ENCODE assay signal across 8 cellular contexts in the genomic region with DNA sequence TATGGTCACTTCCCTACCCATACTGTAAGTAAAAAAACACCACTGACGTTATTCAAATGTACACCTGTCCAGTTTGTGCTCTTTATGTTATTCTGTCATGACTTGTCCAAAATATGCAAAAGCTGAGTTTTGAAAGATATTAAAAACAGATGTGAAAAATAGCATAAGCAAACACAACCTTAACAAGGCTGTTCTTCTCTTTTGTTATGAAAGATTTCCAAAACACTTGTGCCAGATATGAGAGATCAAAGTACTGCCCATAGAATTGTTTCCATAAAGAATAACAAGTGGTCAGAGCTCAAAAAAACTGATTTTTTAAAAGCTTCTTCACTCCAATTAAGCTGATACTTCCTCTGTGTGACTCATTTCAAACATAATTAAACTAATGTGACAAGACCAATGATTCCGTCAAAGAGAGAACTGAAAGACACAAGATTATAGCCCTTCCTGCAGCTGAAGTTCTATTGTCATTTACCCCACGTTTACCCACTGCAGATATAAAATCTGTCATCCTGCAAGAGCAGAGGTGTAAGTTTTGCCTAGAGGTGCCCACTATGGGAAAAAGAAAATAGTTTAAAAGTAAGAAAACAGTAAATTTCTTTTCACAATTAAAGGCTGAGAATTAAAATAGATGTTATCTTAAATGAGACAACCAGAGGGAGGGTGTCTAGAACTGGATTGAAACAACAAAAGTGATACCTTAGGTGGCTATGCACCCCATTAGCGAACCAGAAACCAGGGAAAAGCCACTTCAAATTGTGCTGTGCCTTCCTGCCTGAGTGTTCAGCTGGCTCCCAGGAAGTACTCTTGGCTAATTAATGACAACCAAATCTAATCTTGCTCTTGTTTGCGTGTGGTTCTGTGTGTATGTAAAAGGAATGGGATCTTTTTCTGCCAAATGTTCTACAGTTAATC. TPM values are rescaled to one million over a fixed set of nuclear protein-coding genes. Genes with fewer than 3 reads are reported as not detected.
A peak's percentile ranks its signal among the peaks of the same experiment; 100 is the strongest.
DNase-seq lines count a peak whose midpoint lies in the region; ATAC-seq and TF ChIP-seq lines count a peak whose summit lies in the region.

No MANE protein-coding gene starts in this region.

- H2BK15ac ChIP-seq in H9 (ENCODE audit: low read depth, low read length): no peak overlapping the region

- H3K4me1 ChIP-seq in body of pancreas (peaks cover 59% of the 10 kb centered on the region), thyroid gland (no peaks in the 10 kb centered on the region), H9 (ENCODE audit: insufficient read depth, low read length) (no peaks in the 10 kb centered on the region)

- TF ChIP-seq POLR2A in body of pancreas (IDR thresholded peaks at IDR 0.05): peak in 1 of 3 donors; percentile 50
- no peak for TF ChIP-seq POLR2A in thyroid gland (IDR thresholded peaks at IDR 0.05)

- no peaks in the 10 kb centered on the region for H4K20me1 ChIP-seq in H9 (ENCODE audit: control insufficient read depth, insufficient read depth, insufficient read length)

- H3K4me3 ChIP-seq in GM06990 (replicated peaks; ENCODE audit: low read depth, low read length) (peak overlapping the region; percentile 40), body of pancreas (no peak overlapping the region), thyroid gland (replicated peaks in 1 of 3) (no peak overlapping the region)

- TF ChIP-seq CTCF in GM06990 (IDR thresholded peaks at IDR 0.05; ENCODE audit: insufficient read depth, low read length, poor library complexity, severe bottlenecking) (no peak), body of pancreas (IDR thresholded peaks at IDR 0.05) (no peak), thyroid gland (IDR thresholded peaks at IDR 0.05) (no peak), H9 (conservative IDR thresholded peaks at IDR 0.05) (no peak)

- H2BK120ac ChIP-seq in H9 (ENCODE audit: low read depth, low read length, poor library complexity, severe bottlenecking): no peak overlapping the region

- no peaks in the 10 kb centered on the region for H3K23me2 ChIP-seq in H9 (ENCODE audit: insufficient read length, low read depth, low read length, poor library complexity, severe bottlenecking)

- no peak overlapping the region for H2AFZ ChIP-seq in H9 (ENCODE audit: low read length)

- no peak overlapping the region for H4K8ac ChIP-seq in H9 (replicated peaks; ENCODE audit: insufficient read length, low read depth, low read length)

- no peaks in the 10 kb centered on the region for H3K36me3 Mint-ChIP-seq in H9 (ENCODE audit: insufficient read depth in 1 of 3, low read depth in 3 of 3)

- no peaks in the 10 kb centered on the region for H3K79me1 ChIP-seq in H9 (ENCODE audit: insufficient read depth, low read depth, low read length, poor library complexity, severe bottlenecking)

- H3K36me3 ChIP-seq in GM06990 (ENCODE audit: control insufficient read depth, insufficient read depth, low read length) (no peaks in the 10 kb centered on the region), body of pancreas (replicated peaks in 1 of 2; ENCODE audit: insufficient read depth in 1 of 2, low read depth in 2 of 2) (no peaks in the 10 kb centered on the region), thyroid gland (no peaks in the 10 kb centered on the region)

- H3K27ac ChIP-seq in body of pancreas (peak overlapping the region; percentile 42 to 87 (median 74)), thyroid gland (no peak overlapping the region), H9 (ENCODE audit: insufficient read length, low read depth, low read length) (no peak overlapping the region)

- H3K9me3 Mint-ChIP-seq in H9: no peaks in the 10 kb centered on the region

- no peak overlapping the region for H3K23ac ChIP-seq in H9 (ENCODE audit: insufficient read length, low read depth, low read length)

- no peaks in the 10 kb centered on the region for H3K79me2 ChIP-seq in H9 (ENCODE audit: insufficient read depth, low read length)

- no peaks in the 10 kb centered on the region for H3K9me3 ChIP-seq in body of pancreas
- H3K9me3 ChIP-seq in thyroid gland: no peaks in the 10 kb centered on the region
- H3K9me3 ChIP-seq in H9 (ENCODE audit: control insufficient read depth, low read depth, low read length): no peaks in the 10 kb centered on the region

- H3K14ac ChIP-seq in H9 (ENCODE audit: insufficient read depth, low read length): no peak overlapping the region

- no peaks in the 10 kb centered on the region for H3K27me3 Mint-ChIP-seq in H9 (ENCODE audit: low read depth)

- no peak overlapping the region for H3K9ac ChIP-seq in H9 (ENCODE audit: extremely low read depth, insufficient read length, low read length)

- no peak overlapping the region for H3T11ph ChIP-seq in H9 (ENCODE audit: low read length)

- ATAC-seq in GM21717 (IDR thresholded peaks at IDR 0.05; ENCODE audit: unreplicated experiment) (peak; percentile 87), body of pancreas (peak; percentile 92)

- no peak overlapping the region for H3K27ac Mint-ChIP-seq in H9

- peak; percentile 79 for DNase-seq in GM06990 (ENCODE audit: extremely low read depth, insufficient read length)
- DNase-seq in NAMALWA (ENCODE audit: low spot score): peak; percentile 89
- peak; percentile 37 to 76 (median 56) for DNase-seq in body of pancreas
- DNase-seq in activated gamma-delta T cell (lab: John Stamatoyannopoulos, UW): no peak
- no peak for DNase-seq in thyroid gland
- no peak for DNase-seq in DMS 273 treated with DMSO at 0.1 percent for 48 hours (lab: John Stamatoyannopoulos, UW)
- DNase-seq in H9: no peak

- no peak overlapping the region for H4K5ac ChIP-seq in H9 (ENCODE audit: insufficient read length, low read depth, low read length)

- peaks cover 10% of the 10 kb centered on the region in 2 experiments for H3K4me1 Mint-ChIP-seq in H9

- no peak overlapping the region for H3K4me3 Mint-ChIP-seq in H9

- no peak overlapping the region for H4K91ac ChIP-seq in H9 (ENCODE audit: insufficient read length, low read depth, low read length)

- intact Hi-C loops in body of pancreas (cut with DNase I): no loop called here
- intact Hi-C loops in thyroid gland (cut with DNase I): loop anchor here (10.0 kb wide), 1 partner anchor 545 kb away; no protein-coding TSS in a partner anchor

- H2BK5ac ChIP-seq in H9 (ENCODE audit: insufficient read length, low read length): no peak overlapping the region

- no peaks in the 10 kb centered on the region for H3K27me3 ChIP-seq in GM06990 (replicated peaks; ENCODE audit: control insufficient read depth, insufficient read depth, low read length)
- no peaks in the 10 kb centered on the region for H3K27me3 ChIP-seq in body of pancreas
- H3K27me3 ChIP-seq in thyroid gland: no peaks in the 10 kb centered on the region
- H3K27me3 ChIP-seq in H9 (ENCODE audit: insufficient read depth, low read length): no peaks in the 10 kb centered on the region

- no peak overlapping the region for H3K56ac ChIP-seq in H9 (ENCODE audit: insufficient read length, low read depth, low read length)

- H3K18ac ChIP-seq in H9 (ENCODE audit: insufficient read length, low read depth, low read length): no peak overlapping the region

- no peak overlapping the region for H2AK5ac ChIP-seq in H9 (ENCODE audit: insufficient read length, low read length)

- WGBS in body of pancreas, 2 donors: 10 to 13% methylated on average over 5 of the region's 5 CpGs
- 65 to 68% methylated on average over 5 of the region's 5 CpGs for WGBS in thyroid gland, 2 donors
- WGBS in H9 (ENCODE audit: extremely low coverage, insufficient read length, low lambda C conversion rate): no CpG with 5 or more reads among the region's 5 CpGs

- no peak overlapping the region for H3K4me2 ChIP-seq in H9 (ENCODE audit: insufficient read depth, insufficient read length, low read length)

- H2BK12ac ChIP-seq in H9 (ENCODE audit: insufficient read length, low read depth, low read length): no peak overlapping the region

- no peak overlapping the region for H3K4ac ChIP-seq in H9 (ENCODE audit: low read depth, low read length)

- no peak overlapping the region for H2BK20ac ChIP-seq in H9 (ENCODE audit: low read depth, low read length, poor library complexity, severe bottlenecking)

RNA-seq across cellular contexts. Expression of a gene that starts 30.1 kb away (rescaled TPM):
- total RNA-seq in body of pancreas: 10 to 100 TPM in 1 of 2 donors, 1 to 10 TPM in 1; 5.3 to 10.1 TPM
- 10 to 100 TPM in 1 of 4 donors, 1 to 10 TPM in 3; 2.5 to 13.1 (median 4.2) TPM for total RNA-seq in thyroid gland
- 0.15 and 0.22 TPM in 2 replicates for total RNA-seq in H9 (2021)

Comparison
In these comparisons a context has a peak if more than half of its experiments do, and no peak if none do; other contexts are left out.
1. DNase-seq: peak in GM06990 (single experiment), NAMALWA (single experiment) and body of pancreas (4 of 4); none in activated gamma-delta T cell (single experiment), thyroid gland (0 of 2), DMS 273 treated with DMSO at 0.1 percent for 48 hours (single experiment) and H9 (single experiment).
2. H3K27ac ChIP-seq: peak in body of pancreas (4 of 4); none in thyroid gland (0 of 3) and H9 (single experiment).